9 cellular contexts compared by ENCODE assay signal in genomic region chr7:2934211-2934731, GRCh38.
DNase-seq lines count a peak whose midpoint lies in the region; ATAC-seq and TF ChIP-seq lines count a peak whose summit lies in the region.
"Had no signal": no experiment of that assay in that cellular context is flagged by ENCODE, and none has a peak within 500 bp of the region (broad histone marks: within the 10 kb centered on the region; RNA-seq: fewer than 3 reads in every experiment).

No MANE protein-coding gene starts in this region.

- no peaks in the 10 kb centered on the region for H3K9me2 ChIP-seq in GM23338 (ENCODE audit: insufficient read depth)

- DNase-seq in GM23338 (ENCODE audit: low spot score) = no peak
- DNase-seq in fibroblast of pulmonary artery (ENCODE audit: low read depth) = peak; percentile 80
- DNase-seq in stimulated activated CD4-positive, alpha-beta T cell treated with anti-CD3 and anti-CD28 coated beads, Interleukin-2, amount 100 ng/mL, for 48 hours = peak; percentile 26 to 28
- no peak for DNase-seq in SKM-1 treated with dmso at 0.1 percent for 144 hours (lab: John Stamatoyannopoulos, UW; ENCODE audit: unreplicated experiment)

- peaks cover 18% of the 10 kb centered on the region; the same call in 2 of the 3 replicates for H3K36me3 Mint-ChIP-seq in GM23338 (ENCODE audit: low read depth)

- no peaks in the 10 kb centered on the region for H3F3A ChIP-seq in GM23338 (replicated peaks; ENCODE audit: low read depth)

- H3K4me2 ChIP-seq in GM23338 = no peak overlapping the region

- peaks cover 3% of the 10 kb centered on the region; the same call in 2 of the 3 replicates for H3K4me1 Mint-ChIP-seq in GM23338

- H3K9me3 Mint-ChIP-seq in GM23338 = no peaks in the 10 kb centered on the region

- H3K4me1 ChIP-seq in GM23338 (ENCODE audit: insufficient read depth) = no peaks in the 10 kb centered on the region
- H3K4me1 ChIP-seq: body of pancreas had no signal

- TF ChIP-seq CTCF in GM23338 (conservative IDR thresholded peaks at IDR 0.05; ENCODE audit: low read depth in 2 of 2) (peak; percentile 21 to 25; a peak in 3 of 4 replicates), fibroblast of pulmonary artery (IDR thresholded peaks at IDR 0.05; ENCODE audit: low read length, missing control alignments) (peak; percentile 8)

- no peak overlapping the region for H3K4me3 Mint-ChIP-seq in GM23338

- no peaks in the 10 kb centered on the region for H3K27me3 ChIP-seq in GM23338 (ENCODE audit: insufficient read depth)
- H3K27me3 ChIP-seq: body of pancreas had no signal

- H3K4me3 ChIP-seq in GM23338 (no peak overlapping the region), fibroblast of pulmonary artery (replicated peaks; ENCODE audit: low read depth, low read length) (no peak overlapping the region)
- H3K4me3 ChIP-seq: body of pancreas had no signal

- H3K36me3 ChIP-seq in GM23338 (ENCODE audit: insufficient read depth) = no peaks in the 10 kb centered on the region

- H3K27ac ChIP-seq in GM23338 (ENCODE audit: low read depth) = no peak overlapping the region
- H3K27ac ChIP-seq: body of pancreas had no signal

- no peaks in the 10 kb centered on the region for H3K79me2 ChIP-seq in GM23338 (replicated peaks; ENCODE audit: insufficient read depth)

- H4K20me1 ChIP-seq in GM23338 (replicated peaks; ENCODE audit: insufficient read depth) = no peaks in the 10 kb centered on the region

- no peak overlapping the region for H2AFZ ChIP-seq in GM23338

- no peak overlapping the region for H3K27ac Mint-ChIP-seq in GM23338

- H3K27me3 Mint-ChIP-seq in GM23338 (ENCODE audit: insufficient read depth, low read depth, poor library complexity) = peaks cover 12% of the 10 kb centered on the region

- peak; percentile 57 for ATAC-seq in GM23338
- ATAC-seq in SK-N-SH treated with all-trans-retinoic acid at 6 μM for 48 hours = peak; percentile 23; the same call in 1 of the 3 replicates
- no peak for ATAC-seq in GM18909 (IDR thresholded peaks at IDR 0.05; ENCODE audit: poor library complexity, unreplicated experiment)
- ATAC-seq in GM21423 (IDR thresholded peaks at IDR 0.05; ENCODE audit: unreplicated experiment) = no peak
- ATAC-seq: body of pancreas, Panc1 had no signal

TF ChIP-seq in GM23338, 12 proteins besides CTCF, POLR2A, EP300 and RAD21 (continues in another document):
- TF ChIP-seq ZNF331 (CRISPR knock-in tag; IDR thresholded peaks at IDR 0.05; ENCODE audit: low read depth) = no peak
- no peak for TF ChIP-seq REST (IDR thresholded peaks at IDR 0.05; ENCODE audit: unreplicated experiment)
- TF ChIP-seq POLR2AphosphoS5 (IDR thresholded peaks at IDR 0.05; ENCODE audit: low read depth) = no peak
- TF ChIP-seq EZH2 (IDR thresholded peaks at IDR 0.05; ENCODE audit: low read depth, unreplicated experiment) = no peak
- no peak for TF ChIP-seq JUNB (IDR thresholded peaks at IDR 0.05; ENCODE audit: unreplicated experiment)

TF ChIP-seq in SK-N-SH treated with all-trans-retinoic acid at 6 μM for 48 hours, 23 proteins besides CTCF, POLR2A, EP300 and RAD21:
- TF ChIP-seq BACH2 (CRISPR knock-in tag; IDR thresholded peaks at IDR 0.05; ENCODE audit: borderline replicate concordance) (no peak), TCF4 (CRISPR knock-in tag; IDR thresholded peaks at IDR 0.05; ENCODE audit: borderline replicate concordance) (no peak), CSDC2 (CRISPR knock-in tag; IDR thresholded peaks at IDR 0.05) (no peak), PPARA (CRISPR knock-in tag; IDR thresholded peaks at IDR 0.05; ENCODE audit: borderline replicate concordance) (no peak), RARB (CRISPR knock-in tag; IDR thresholded peaks at IDR 0.05) (no peak), ESRRG (CRISPR knock-in tag; IDR thresholded peaks at IDR 0.05) (no peak), ZFP30 (CRISPR knock-in tag; IDR thresholded peaks at IDR 0.05) (no peak), ZC3H10 (CRISPR knock-in tag; IDR thresholded peaks at IDR 0.05) (no peak), ZNF70 (CRISPR knock-in tag; IDR thresholded peaks at IDR 0.05) (no peak), ZNF565 (CRISPR knock-in tag; conservative IDR thresholded peaks at IDR 0.05; ENCODE audit: low read depth) (no peak), PATZ1 (CRISPR knock-in tag; IDR thresholded peaks at IDR 0.05; ENCODE audit: borderline replicate concordance) (no peak)

Comparison
In these comparisons a context has a peak if more than half of its experiments do, and no peak if none do; other contexts are left out.
1. ATAC-seq: peak in GM23338 (single experiment) and SK-N-SH treated with all-trans-retinoic acid at 6 μM for 48 hours (single experiment); none in GM18909 (single experiment) and GM21423 (single experiment).
2. DNase-seq: peak in fibroblast of pulmonary artery (single experiment) and stimulated activated CD4-positive, alpha-beta T cell treated with anti-CD3 and anti-CD28 coated beads, Interleukin-2, amount 100 ng/mL, for 48 hours (2 of 2); none in GM23338 (single experiment) and SKM-1 treated with dmso at 0.1 percent for 144 hours (single experiment).